In genomic region chr10:15216700-15217099, GRCh38 we compare ENCODE assay signal across 17 cellular contexts.
"Had no signal": no experiment of that assay in that cellular context is flagged by ENCODE, and none has a peak within 500 bp of the region (broad histone marks: within the 10 kb centered on the region; RNA-seq: fewer than 3 reads in every experiment).

No MANE protein-coding gene starts in this region.

- H3K9ac ChIP-seq: SK-N-SH had no signal

- H3K9me3 ChIP-seq: SK-N-SH had no signal

- H3K4me2 ChIP-seq: SK-N-SH had no signal

- H3K27ac ChIP-seq: RWPE1 had no signal

- DNase-seq: KBM-7, MV-4-11, NCI-H1048, NCI-H1105, NCI-H1417, NCI-H1436 treated with DMSO at 0.1 percent for 48 hours, NCI-H1694, NCI-H187 treated with DMSO at 0.1 percent for 48 hours, NCI-H2029 treated with DMSO at 0.1 percent for 48 hours, NCI-H2171 treated with DMSO at 0.1 percent for 48 hours, NCI-H2227 treated with DMSO at 0.1 percent for 48 hours, NCI-H524, NCI-H526 treated with DMSO at 0.1 percent for 48 hours, NCI-H748 treated with DMSO at 0.1 percent for 48 hours, SHP77, SK-N-SH had no signal
